1 cellular context compared by ENCODE assay signal in the genomic region with DNA sequence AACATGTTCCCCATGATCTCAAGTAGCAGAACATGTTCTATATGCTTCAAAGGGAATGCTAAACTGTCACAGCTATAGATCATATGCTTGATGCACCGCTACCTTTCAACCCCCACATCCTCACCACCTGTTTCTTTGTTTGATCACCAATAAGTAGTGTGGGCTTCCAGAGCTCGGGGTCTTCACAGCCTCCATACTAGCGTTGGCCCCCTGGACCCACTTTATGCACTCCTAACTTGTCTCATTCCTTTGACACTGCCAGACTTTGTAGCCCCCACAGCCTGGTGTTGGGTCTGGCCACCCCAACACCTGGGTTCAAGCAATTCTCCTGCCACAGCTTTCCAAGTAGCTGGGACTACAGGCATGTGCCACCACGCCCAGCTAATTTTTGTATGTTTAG.
TF ChIP-seq lines count a peak whose summit lies in the region.

No MANE protein-coding gene starts in this region.

TF ChIP-seq in SK-N-SH, 30 proteins besides CTCF, POLR2A, EP300 and RAD21 (continued from another document):
- TF ChIP-seq, protein P1, sequence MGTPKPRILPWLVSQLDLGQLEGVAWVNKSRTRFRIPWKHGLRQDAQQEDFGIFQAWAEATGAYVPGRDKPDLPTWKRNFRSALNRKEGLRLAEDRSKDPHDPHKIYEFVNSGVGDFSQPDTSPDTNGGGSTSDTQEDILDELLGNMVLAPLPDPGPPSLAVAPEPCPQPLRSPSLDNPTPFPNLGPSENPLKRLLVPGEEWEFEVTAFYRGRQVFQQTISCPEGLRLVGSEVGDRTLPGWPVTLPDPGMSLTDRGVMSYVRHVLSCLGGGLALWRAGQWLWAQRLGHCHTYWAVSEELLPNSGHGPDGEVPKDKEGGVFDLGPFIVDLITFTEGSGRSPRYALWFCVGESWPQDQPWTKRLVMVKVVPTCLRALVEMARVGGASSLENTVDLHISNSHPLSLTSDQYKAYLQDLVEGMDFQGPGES (IDR thresholded peaks at IDR 0.05; ENCODE audit: low read depth, low read length): no peak
TF ChIP-seq in SK-N-SH: peak in this region for 0.
